1 cellular context compared by ENCODE assay signal in the genomic region with DNA sequence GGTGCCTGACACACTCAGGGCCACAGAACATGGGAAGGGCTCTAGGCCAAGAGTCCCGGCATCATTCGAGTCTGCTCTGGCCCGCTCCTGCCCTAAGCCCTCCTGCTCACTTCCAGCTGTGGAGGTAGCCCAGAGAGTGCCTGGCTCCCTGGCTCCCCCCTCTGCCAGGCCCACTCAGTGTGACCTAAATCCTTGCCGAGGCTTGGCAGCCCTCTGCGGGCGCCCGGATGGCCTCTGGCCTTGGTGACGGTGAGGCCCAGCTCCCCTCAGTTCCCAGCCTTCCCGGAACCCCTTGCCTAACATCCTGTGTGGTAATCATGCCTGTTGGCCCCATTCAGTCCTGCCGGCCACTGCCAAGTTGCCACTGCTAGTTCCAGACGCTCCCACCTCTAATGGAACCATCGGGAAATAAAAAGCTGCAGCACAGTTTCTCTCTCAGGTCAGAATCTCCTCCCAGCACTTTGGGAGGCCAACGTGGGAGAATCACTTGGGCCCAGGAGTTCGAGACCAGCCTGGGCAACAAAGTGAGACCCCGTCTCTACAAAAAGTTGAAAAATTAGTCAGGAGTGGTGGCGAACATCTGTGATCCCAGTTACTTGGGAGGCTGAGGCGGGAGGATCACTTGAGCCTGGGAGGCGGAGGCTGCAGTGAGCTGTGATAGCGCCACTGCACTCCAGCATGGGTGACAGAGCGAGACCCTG.
TF ChIP-seq lines count a peak whose summit lies in the region.

No MANE protein-coding gene starts in this region.

TF ChIP-seq in HepG2, 621 proteins besides CTCF, POLR2A, EP300 and RAD21 (continued from another document and continues in another):
- TF ChIP-seq ZNF142 (CRISPR knock-in tag; IDR thresholded peaks at IDR 0.05) (no peak), ZNF672 (CRISPR knock-in tag; IDR thresholded peaks at IDR 0.05) (no peak), ZNF776 (CRISPR knock-in tag; IDR thresholded peaks at IDR 0.05) (no peak), SMC3 (IDR thresholded peaks at IDR 0.05; ENCODE audit: low read length) (no peak; the same call in 1 of the 2 replicates), TRIM24 (CRISPR knock-in tag; IDR thresholded peaks at IDR 0.05) (peak; percentile 85), NR2C2 (CRISPR knock-in tag; IDR thresholded peaks at IDR 0.05; ENCODE audit: borderline replicate concordance) (peak; percentile 78), ZNF17 (CRISPR knock-in tag; IDR thresholded peaks at IDR 0.05) (no peak), ZFP82 (CRISPR knock-in tag; IDR thresholded peaks at IDR 0.05; ENCODE audit: borderline replicate concordance) (no peak), PHF20 (CRISPR knock-in tag; IDR thresholded peaks at IDR 0.05) (no peak), HOXA5 (CRISPR knock-in tag; IDR thresholded peaks at IDR 0.05) (peak; percentile 80), GFI1 (CRISPR knock-in tag; IDR thresholded peaks at IDR 0.05; ENCODE audit: borderline replicate concordance) (peak; percentile 75; the same call in 1 of the 2 replicates), NFATC3 (CRISPR knock-in tag; IDR thresholded peaks at IDR 0.05) (no peak), KDM4B (CRISPR knock-in tag; IDR thresholded peaks at IDR 0.05) (peak; percentile 95), FIP1L1 (IDR thresholded peaks at IDR 0.05; ENCODE audit: borderline replicate concordance, insufficient read depth, low read depth, low read length) (no peak), ZNF318 (CRISPR knock-in tag; IDR thresholded peaks at IDR 0.05) (peak; percentile 79; the same call in 1 of the 2 replicates), ZBED4 (CRISPR knock-in tag; IDR thresholded peaks at IDR 0.05; ENCODE audit: borderline replicate concordance) (peak; percentile 90), PHF8 (CRISPR knock-in tag; IDR thresholded peaks at IDR 0.05) (peak; percentile 70), HES4 (CRISPR knock-in tag; IDR thresholded peaks at IDR 0.05; ENCODE audit: borderline replicate concordance) (no peak), ZNF136 (CRISPR knock-in tag; IDR thresholded peaks at IDR 0.05; ENCODE audit: low read depth) (no peak), CBFB (CRISPR knock-in tag; IDR thresholded peaks at IDR 0.05) (peak; percentile 83), ZFP36 (IDR thresholded peaks at IDR 0.05; ENCODE audit: borderline replicate concordance, low read depth, low read length, partially characterized antibody) (no peak), ZNF589 (CRISPR knock-in tag; conservative IDR thresholded peaks at IDR 0.05) (peak; percentile 75), TOE1 (CRISPR knock-in tag; IDR thresholded peaks at IDR 0.05) (no peak), SYNCRIP (IDR thresholded peaks at IDR 0.05; ENCODE audit: insufficient read depth, low read depth, low read length) (no peak), TCF12 (IDR thresholded peaks at IDR 0.05) (no peak), TCF12 (CRISPR knock-in tag; IDR thresholded peaks at IDR 0.05) (no peak), SIN3B (IDR thresholded peaks at IDR 0.05; ENCODE audit: low read length) (no peak), ZNF264 (CRISPR knock-in tag; IDR thresholded peaks at IDR 0.05) (peak; percentile 85), ZNF879 (CRISPR knock-in tag; IDR thresholded peaks at IDR 0.05) (peak; percentile 45; the same call in 1 of the 2 replicates), SRY (CRISPR knock-in tag; IDR thresholded peaks at IDR 0.05) (no peak), CBX1 (IDR thresholded peaks at IDR 0.05; ENCODE audit: low read depth) (no peak), ZNF552 (CRISPR knock-in tag; IDR thresholded peaks at IDR 0.05; ENCODE audit: borderline replicate concordance) (no peak), GZF1 (CRISPR knock-in tag; IDR thresholded peaks at IDR 0.05) (no peak), GRHL1 (CRISPR knock-in tag; conservative IDR thresholded peaks at IDR 0.05) (no peak), FOXC1 (CRISPR knock-in tag; IDR thresholded peaks at IDR 0.05; ENCODE audit: borderline replicate concordance) (no peak; the same call in 1 of the 2 replicates), ZBTB7A (CRISPR knock-in tag; IDR thresholded peaks at IDR 0.05) (no peak), ZNF720 (CRISPR knock-in tag; IDR thresholded peaks at IDR 0.05) (no peak)
- TF ChIP-seq, protein P1, sequence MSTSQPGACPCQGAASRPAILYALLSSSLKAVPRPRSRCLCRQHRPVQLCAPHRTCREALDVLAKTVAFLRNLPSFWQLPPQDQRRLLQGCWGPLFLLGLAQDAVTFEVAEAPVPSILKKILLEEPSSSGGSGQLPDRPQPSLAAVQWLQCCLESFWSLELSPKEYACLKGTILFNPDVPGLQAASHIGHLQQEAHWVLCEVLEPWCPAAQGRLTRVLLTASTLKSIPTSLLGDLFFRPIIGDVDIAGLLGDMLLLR (CRISPR knock-in tag; IDR thresholded peaks at IDR 0.05): no peak
